ENCODE assay signal across 15 cellular contexts in the genomic region with DNA sequence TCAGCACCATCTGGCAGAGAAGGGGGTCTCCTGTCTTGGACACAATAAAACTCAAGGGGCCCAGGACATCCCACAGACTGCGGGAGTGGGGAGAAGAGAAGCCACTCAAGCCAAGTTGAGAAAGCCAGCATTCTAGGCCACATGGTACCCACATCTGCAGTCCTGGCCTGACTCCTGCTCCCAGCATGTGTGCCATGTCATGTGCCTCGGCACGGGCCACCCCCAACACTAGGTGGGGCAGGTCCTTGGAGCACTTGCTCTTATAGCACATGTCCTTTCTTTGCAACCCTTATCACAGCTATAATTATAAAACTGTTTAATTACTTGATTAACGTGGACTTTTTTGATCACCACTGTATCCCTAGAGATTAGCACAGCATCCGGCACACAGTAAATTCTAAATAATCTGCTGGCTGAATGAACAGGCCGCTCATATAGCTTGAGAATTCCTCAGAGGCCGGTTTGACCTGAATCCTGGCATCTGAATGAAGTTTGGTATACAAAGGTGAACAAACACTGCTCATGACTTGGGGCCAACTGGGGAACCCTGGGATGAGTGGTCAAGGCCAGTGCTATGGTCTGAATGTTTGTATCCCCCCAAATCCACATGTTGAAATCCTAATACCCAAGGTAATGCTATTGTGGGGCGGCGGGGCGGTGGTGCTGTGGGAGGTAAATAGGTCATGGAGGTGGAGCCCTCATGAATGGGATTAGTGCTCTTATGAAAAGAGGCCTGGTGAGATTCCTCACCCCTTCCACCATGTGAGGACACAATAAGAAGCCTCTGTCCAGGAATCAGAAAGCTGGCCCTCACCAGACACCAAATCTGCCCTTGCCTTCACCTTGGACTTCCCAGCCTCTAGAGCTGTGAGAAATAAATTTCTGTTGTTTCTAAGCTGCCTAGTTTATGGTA. TPM values are rescaled to one million over a fixed set of nuclear protein-coding genes. Genes with fewer than 3 reads are reported as not detected.
DNase-seq lines count a peak whose midpoint lies in the region; ATAC-seq and TF ChIP-seq lines count a peak whose summit lies in the region.
"Had no signal": no experiment of that assay in that cellular context is flagged by ENCODE, and none has a peak within 500 bp of the region (broad histone marks: within the 10 kb centered on the region; RNA-seq: fewer than 3 reads in every experiment).

No MANE protein-coding gene starts in this region.

- no peaks in the 10 kb centered on the region for H3K36me3 Mint-ChIP-seq in activated T-helper 2 cell treated with anti-CD3 and anti-CD28 coated beads, Interferon-gamma antibody, Interleukin-2, Interleukin-4, amounts not matched to agents 10 μg/mL and 5 μg/mL and 100 μg/mL, durations not matched to agents 14 hours and 24 hours and 36 hours (ENCODE audit: low read depth)

- H3K4me1 ChIP-seq in DOHH2 (ENCODE audit: control insufficient read depth, low read length) (peaks cover 32% of the 10 kb centered on the region), foreskin keratinocyte (peaks cover 11% of the 10 kb centered on the region)

- H3K27me3 Mint-ChIP-seq in activated T-helper 2 cell treated with anti-CD3 and anti-CD28 coated beads, Interferon-gamma antibody, Interleukin-2, Interleukin-4, amounts not matched to agents 10 μg/mL and 5 μg/mL and 100 μg/mL, durations not matched to agents 14 hours and 24 hours and 36 hours (ENCODE audit: low read depth) = peaks cover 5% of the 10 kb centered on the region

- DNase-seq in DMS 273 (lab: John Stamatoyannopoulos, UW; ENCODE audit: unreplicated experiment) (peak; percentile 11), DMS 273 treated with DMSO at 0.1 percent for 48 hours (lab: John Stamatoyannopoulos, UW) (no peak), mesenteric fat pad (ENCODE audit: low spot score) (peak; percentile 62), foreskin keratinocyte (no peak), DMS79 treated with DMSO at 0.1 percent for 48 hours (lab: John Stamatoyannopoulos, UW) (no peak), NOMO-1 treated with dmso at 0.1 percent for 144 hours (lab: John Stamatoyannopoulos, UW; ENCODE audit: unreplicated experiment) (no peak)
- no peak for DNase-seq in activated T-helper 2 cell treated with anti-CD3 and anti-CD28 coated beads, Interferon-gamma antibody, Interleukin-2, Interleukin-4, amounts not matched to agents 10 μg/mL and 5 μg/mL and 100 μg/mL, durations not matched to agents 14 hours and 24 hours and 36 hours (ENCODE audit: low spot score)
- DNase-seq: activated effector memory CD4-positive, alpha-beta T cell treated with anti-CD3 and anti-CD28 coated beads, Interleukin-2, amount 50 U/mL, for 16 hours; COR-L47; H9 had no signal

- no peaks in the 10 kb centered on the region for H3K9me3 ChIP-seq in DOHH2 (ENCODE audit: control insufficient read depth, insufficient read depth, low read length)
- H3K9me3 ChIP-seq: breast epithelium had no signal

- H3K4me1 Mint-ChIP-seq in activated T-helper 2 cell treated with anti-CD3 and anti-CD28 coated beads, Interferon-gamma antibody, Interleukin-2, Interleukin-4, amounts not matched to agents 10 μg/mL and 5 μg/mL and 100 μg/mL, durations not matched to agents 14 hours and 24 hours and 36 hours (ENCODE audit: low read depth) = peaks cover 7% of the 10 kb centered on the region

- TF ChIP-seq CTCF in DOHH2 (IDR thresholded peaks at IDR 0.05; ENCODE audit: low read depth, low read length, poor library complexity, severe bottlenecking) = no peak
- TF ChIP-seq CTCF in foreskin keratinocyte (conservative IDR thresholded peaks at IDR 0.05) = no peak

- H3K27ac Mint-ChIP-seq in activated T-helper 2 cell treated with anti-CD3 and anti-CD28 coated beads, Interferon-gamma antibody, Interleukin-2, Interleukin-4, amounts not matched to agents 10 μg/mL and 5 μg/mL and 100 μg/mL, durations not matched to agents 14 hours and 24 hours and 36 hours = peak overlapping the region; percentile 68

- peaks cover 6% of the 10 kb centered on the region for H3F3A ChIP-seq in DOHH2 (ENCODE audit: control insufficient read depth, insufficient read depth)

- no peak overlapping the region for H3K4me3 Mint-ChIP-seq in activated T-helper 2 cell treated with anti-CD3 and anti-CD28 coated beads, Interferon-gamma antibody, Interleukin-2, Interleukin-4, amounts not matched to agents 10 μg/mL and 5 μg/mL and 100 μg/mL, durations not matched to agents 14 hours and 24 hours and 36 hours (ENCODE audit: low read depth)
- H3K4me3 Mint-ChIP-seq: H9 had no signal

- no peaks in the 10 kb centered on the region for H4K20me1 ChIP-seq in DOHH2 (ENCODE audit: control insufficient read depth, insufficient read depth, low read depth, low read length)

- no peaks in the 10 kb centered on the region for H3K9me3 Mint-ChIP-seq in activated T-helper 2 cell treated with anti-CD3 and anti-CD28 coated beads, Interferon-gamma antibody, Interleukin-2, Interleukin-4, amounts not matched to agents 10 μg/mL and 5 μg/mL and 100 μg/mL, durations not matched to agents 14 hours and 24 hours and 36 hours
- H3K9me3 Mint-ChIP-seq: H9 had no signal

- no peaks in the 10 kb centered on the region; the same call in 1 of the 2 replicates for H3K36me3 ChIP-seq in DOHH2 (ENCODE audit: control insufficient read depth, low read length)
- H3K36me3 ChIP-seq: breast epithelium had no signal

- H3K4me3 ChIP-seq in DOHH2 (ENCODE audit: low read length) = peak overlapping the region; percentile 56
- H3K4me3 ChIP-seq: breast epithelium, SK-N-MC had no signal

- no peak for ATAC-seq in foreskin keratinocyte
- ATAC-seq: activated CD4-positive, CD25-positive, alpha-beta regulatory T cell treated with anti-CD3 and anti-CD28 coated beads, Interleukin-2, amount 50 U/mL, for 24 hours had no signal

- H3K27me3 ChIP-seq in DOHH2 (ENCODE audit: control insufficient read depth, low read length) (no peaks in the 10 kb centered on the region), foreskin keratinocyte (no peaks in the 10 kb centered on the region)
- H3K27me3 ChIP-seq: breast epithelium had no signal

- H3K79me2 ChIP-seq in DOHH2 (ENCODE audit: control insufficient read depth, low read length) = peaks cover 36% of the 10 kb centered on the region

- H3K4me2 ChIP-seq in DOHH2 (ENCODE audit: low read length) = peak overlapping the region; percentile 83

- intact Hi-C loops in activated T-helper 2 cell treated with anti-CD3 and anti-CD28 coated beads, Interferon-gamma antibody, Interleukin-2, Interleukin-4, amounts not matched to agents 10 μg/mL and 5 μg/mL and 100 μg/mL, durations not matched to agents 14 hours and 24 hours and 36 hours (cut with micrococcal nuclease) = no loop called here

- H3K9me2 ChIP-seq in DOHH2 (replicated peaks; ENCODE audit: control insufficient read depth, low read length) = no peaks in the 10 kb centered on the region

- H3K27ac ChIP-seq in DOHH2 (ENCODE audit: low read depth, low read length) (peak overlapping the region; percentile 41), foreskin keratinocyte (no peak overlapping the region)
- H3K27ac ChIP-seq: 22Rv1, breast epithelium, SK-N-MC had no signal

RNA-seq across cellular contexts. Expression of a gene that starts 6.6 kb away (rescaled TPM):
- total RNA-seq in activated T-helper 2 cell treated with anti-CD3 and anti-CD28 coated beads, Interferon-gamma antibody, Interleukin-2, Interleukin-4, amounts not matched to agents 10 μg/mL and 5 μg/mL and 100 μg/mL, durations not matched to agents 14 hours and 24 hours and 36 hours = 5.3 and 5.7 TPM in 2 replicates
- 44.3 TPM for total RNA-seq in mesenteric fat pad
- 15.7 and 16.2 TPM in 2 replicates for total RNA-seq in foreskin keratinocyte
- polyA plus RNA-seq in foreskin keratinocyte = 8.8 and 9.1 TPM in 2 replicates

RNA-seq across cellular contexts. Expression of a gene that starts 21.3 kb away (rescaled TPM):
- 3.8 and 4.2 TPM in 2 replicates for total RNA-seq in activated T-helper 2 cell treated with anti-CD3 and anti-CD28 coated beads, Interferon-gamma antibody, Interleukin-2, Interleukin-4, amounts not matched to agents 10 μg/mL and 5 μg/mL and 100 μg/mL, durations not matched to agents 14 hours and 24 hours and 36 hours
- total RNA-seq in mesenteric fat pad = 3.0 TPM
- total RNA-seq in foreskin keratinocyte = 2.9 and 3.0 TPM in 2 replicates
- polyA plus RNA-seq in foreskin keratinocyte = 2.4 and 2.8 TPM in 2 replicates

Comparison
In these comparisons a context has a peak if more than half of its experiments do, and no peak if none do; other contexts are left out.
1. DNase-seq: peak in DMS 273 (single experiment) and mesenteric fat pad (single experiment); none in DMS 273 treated with DMSO at 0.1 percent for 48 hours (single experiment), activated T-helper 2 cell treated with anti-CD3 and anti-CD28 coated beads, Interferon-gamma antibody, Interleukin-2, Interleukin-4, amounts not matched to agents 10 μg/mL and 5 μg/mL and 100 μg/mL, durations not matched to agents 14 hours and 24 hours and 36 hours (single experiment), foreskin keratinocyte (0 of 2), DMS79 treated with DMSO at 0.1 percent for 48 hours (single experiment) and NOMO-1 treated with dmso at 0.1 percent for 144 hours (single experiment).